In the genomic region with DNA sequence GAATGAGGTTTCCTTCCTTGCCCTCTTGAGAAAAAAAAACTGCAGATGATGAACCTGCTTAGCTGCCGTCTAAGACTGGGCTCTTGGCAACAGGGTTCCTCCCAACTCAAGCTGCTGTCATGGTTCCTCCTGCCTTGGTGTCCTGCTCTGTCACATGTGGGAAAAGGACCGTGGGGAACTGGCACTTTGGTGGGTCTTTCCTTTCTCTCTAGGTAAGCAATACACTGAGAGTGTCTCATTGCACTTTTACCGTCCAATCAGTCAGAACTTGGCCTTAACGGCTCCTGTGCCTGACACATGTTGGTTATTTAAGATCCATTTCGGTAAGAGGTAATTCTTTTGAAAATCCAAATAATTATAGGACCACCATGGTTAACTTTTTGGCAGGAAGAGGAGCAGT, we compare ENCODE assay signal across 20 cellular contexts.
DNase-seq lines count a peak whose midpoint lies in the region; ATAC-seq, FAIRE-seq and TF ChIP-seq lines count a peak whose summit lies in the region.
"Had no signal": no experiment of that assay in that cellular context is flagged by ENCODE, and none has a peak within 500 bp of the region (broad histone marks: within the 10 kb centered on the region; RNA-seq: fewer than 3 reads in every experiment).

No MANE protein-coding gene starts in this region.

- H3K79me2 ChIP-seq in H1 (ENCODE audit: control insufficient read depth in 1 of 2, insufficient read depth in 2 of 2, low read length in 2 of 2): no peaks in the 10 kb centered on the region

- H3K36me3 ChIP-seq in RWPE2 (ENCODE audit: low read depth) (no peaks in the 10 kb centered on the region), H1 (ENCODE audit: control insufficient read depth in 2 of 4, insufficient read depth in 4 of 4, low read length in 3 of 4) (no peaks in the 10 kb centered on the region), neuronal stem cell (replicated peaks in 1 of 2; ENCODE audit: control insufficient read depth in 2 of 2, insufficient read depth in 2 of 2, low read length in 2 of 2) (no peaks in the 10 kb centered on the region), left ventricle myocardium inferior (no peaks in the 10 kb centered on the region)
- H3K36me3 ChIP-seq: SJCRH30 had no signal

- peak; percentile 51 for DNase-seq in activated CD4-positive, alpha-beta T cell treated with anti-CD3 and anti-CD28 coated beads, Interleukin-2, amount 10 ng/mL, durations not matched to agents 24 days and 14 days
- no peak for DNase-seq in activated CD4-positive, alpha-beta T cell treated with anti-CD3 and anti-CD28 coated beads for 48 hours
- DNase-seq in RWPE2 (ENCODE audit: low spot score) (no peak), H1 (ENCODE audit: low read depth in 1 of 2, low spot score in 2 of 2) (no peak), neuronal stem cell (ENCODE audit: low spot score) (no peak), RKO (ENCODE audit: low spot score) (no peak), SIG-M5 treated with dmso at 0.1 percent for 504 hours (lab: John Stamatoyannopoulos, UW; ENCODE audit: unreplicated experiment) (no peak), left ventricle myocardium inferior (no peak)
- DNase-seq: DMS79 treated with DMSO at 0.1 percent for 48 hours, MV-4-11, NCI-H1417, NCI-H187, NCI-H2107, NCI-H2227 treated with DMSO at 0.1 percent for 48 hours, NCI-H524, RPMI8226, SJCRH30 had no signal

- no peaks in the 10 kb centered on the region for H3K23me2 ChIP-seq in H1 (ENCODE audit: low read depth, low read length)

- H3K27ac Mint-ChIP-seq in activated CD4-positive, alpha-beta T cell treated with anti-CD3 and anti-CD28 coated beads, Interleukin-2, amount 10 ng/mL, durations not matched to agents 24 days and 14 days: peak overlapping the region; percentile 70

- peaks cover 42% of the 10 kb centered on the region for H3K4me1 Mint-ChIP-seq in activated CD4-positive, alpha-beta T cell treated with anti-CD3 and anti-CD28 coated beads, Interleukin-2, amount 10 ng/mL, durations not matched to agents 24 days and 14 days

- no peak for TF ChIP-seq EP300 in H1 (IDR thresholded peaks at IDR 0.05; ENCODE audit: borderline replicate concordance in 1 of 2, low read depth in 2 of 2, low read length in 2 of 2)

- H3K4me1 ChIP-seq in RWPE2 (ENCODE audit: insufficient read depth, poor library complexity, severe bottlenecking) (peaks cover 39% of the 10 kb centered on the region), H1 (replicated peaks in 1 of 4; ENCODE audit: control insufficient read depth in 3 of 4, insufficient read depth in 4 of 4, low read length in 3 of 4) (peaks cover 0 to 6% (median 2%) of the 10 kb centered on the region in 4 experiments; a peak in 3 of 7 replicates), neuronal stem cell (ENCODE audit: control insufficient read depth in 2 of 2, insufficient read depth in 1 of 2, low read depth in 1 of 2, low read length in 2 of 2) (peaks cover 16 to 17% of the 10 kb centered on the region in 2 donors), left ventricle myocardium inferior (no peaks in the 10 kb centered on the region)

- H3K4me3 Mint-ChIP-seq in activated CD4-positive, alpha-beta T cell treated with anti-CD3 and anti-CD28 coated beads, Interleukin-2, amount 10 ng/mL, durations not matched to agents 24 days and 14 days: no peak overlapping the region
- H3K4me3 Mint-ChIP-seq: CD14-positive monocyte had no signal

- H3K4me3 ChIP-seq in RWPE2 (ENCODE audit: severe bottlenecking) (no peak overlapping the region), H1 (ENCODE audit: extremely low read depth in 1 of 4, insufficient read depth in 2 of 4, low read depth in 3 of 4, low read length in 4 of 4) (no peak overlapping the region), neuronal stem cell (ENCODE audit: low read length in 2 of 2) (no peak overlapping the region), left ventricle myocardium inferior (no peak overlapping the region)
- H3K4me3 ChIP-seq: K562, SJCRH30 had no signal

- no peaks in the 10 kb centered on the region for H3K27me3 ChIP-seq in RWPE2 (ENCODE audit: insufficient read depth, poor library complexity, severe bottlenecking)
- H3K27me3 ChIP-seq in H1 (replicated peaks in 1 of 4; ENCODE audit: control insufficient read depth in 3 of 4, extremely low read depth in 1 of 4, insufficient read depth in 3 of 4, low read length in 3 of 4): no peaks in the 10 kb centered on the region
- H3K27me3 ChIP-seq in neuronal stem cell (ENCODE audit: control insufficient read depth in 3 of 3, insufficient read depth in 3 of 3, low read depth in 1 of 3, low read length in 3 of 3): no peaks in the 10 kb centered on the region
- H3K27me3 ChIP-seq in left ventricle myocardium inferior (ENCODE audit: low read depth): no peaks in the 10 kb centered on the region
- H3K27me3 ChIP-seq: SJCRH30 had no signal

- no peak overlapping the region for H4K5ac ChIP-seq in H1 (ENCODE audit: insufficient read length, low read depth, low read length)

- H2AFZ ChIP-seq in H1 (ENCODE audit: low read length) (0 out of 2 replicates have a peak overlapping the region, but pooled peaks have one; percentile 18), neuronal stem cell (ENCODE audit: low read length) (peak overlapping the region; percentile 33)

- no peaks in the 10 kb centered on the region for H3K9me3 ChIP-seq in RWPE2 (ENCODE audit: severe bottlenecking)
- no peaks in the 10 kb centered on the region for H3K9me3 ChIP-seq in H1 (ENCODE audit: insufficient read depth in 2 of 2, low read depth in 1 of 2, low read length in 1 of 2)
- peaks cover 0 to 9% of the 10 kb centered on the region in 2 donors for H3K9me3 ChIP-seq in neuronal stem cell (replicated peaks in 1 of 2; ENCODE audit: control insufficient read depth in 2 of 2, insufficient read depth in 1 of 2, low read depth in 1 of 2, low read length in 2 of 2)
- no peaks in the 10 kb centered on the region for H3K9me3 ChIP-seq in left ventricle myocardium inferior (replicated peaks)
- H3K9me3 ChIP-seq: SJCRH30 had no signal

- H3K23ac ChIP-seq in H1 (ENCODE audit: insufficient read length) (no peak overlapping the region), neuronal stem cell (ENCODE audit: low read depth, low read length, poor library complexity) (no peak overlapping the region)

- intact Hi-C loops in activated CD4-positive, alpha-beta T cell treated with anti-CD3 and anti-CD28 coated beads, Interleukin-2, amount 10 ng/mL, durations not matched to agents 24 days and 14 days (cut with micrococcal nuclease): loop anchor here (2.0 to 5.0 kb wide), 3 partner anchors 53 to 764 kb away; a partner anchor contains a TSS
- intact Hi-C loops in left ventricle myocardium inferior (cut with micrococcal nuclease): no loop called here

- H2BK120ac ChIP-seq in H1 (replicated peaks; ENCODE audit: low read depth, low read length): no peak overlapping the region
- H2BK120ac ChIP-seq in neuronal stem cell (ENCODE audit: low read depth, low read length): no peak overlapping the region

- H4K91ac ChIP-seq in H1 (replicated peaks; ENCODE audit: insufficient read length, low read length): no peak overlapping the region
- H4K91ac ChIP-seq in neuronal stem cell (ENCODE audit: low read depth, low read length, poor library complexity): no peak overlapping the region

- no peaks in the 10 kb centered on the region for H4K20me1 ChIP-seq in H1 (replicated peaks in 1 of 2; ENCODE audit: control insufficient read depth in 1 of 2, insufficient read depth in 2 of 2, low read length in 2 of 2)

- H3K56ac ChIP-seq in H1 (replicated peaks; ENCODE audit: insufficient read length, low read depth, low read length): no peak overlapping the region

- no peak for ATAC-seq in RWPE2 (ENCODE audit: low read depth)
- ATAC-seq: K562 had no signal

- H4K8ac ChIP-seq in H1 (ENCODE audit: extremely low read depth, insufficient read depth, low read length) (no peak overlapping the region), neuronal stem cell (ENCODE audit: low read depth, low read length) (no peak overlapping the region)

- no peak overlapping the region for H2BK20ac ChIP-seq in H1 (ENCODE audit: low read length)

- H2BK5ac ChIP-seq in H1 (ENCODE audit: low read depth, low read length) (no peak overlapping the region), neuronal stem cell (ENCODE audit: low read length) (no peak overlapping the region)

- CTCF ChIA-PET in H1 (lab: Charles Lee; ENCODE audit: partially characterized antibody): interaction anchor here (1.8 kb wide), 1 partner anchor 176 kb away, joined by 3 read pairs; no protein-coding TSS in a partner anchor

- no peak for TF ChIP-seq RAD21 in H1 (IDR thresholded peaks at IDR 0.05 in 1 of 2, conservative IDR thresholded peaks at IDR 0.05 in 1 of 2; ENCODE audit: low read depth in 2 of 2, low read length in 2 of 2)

- no peak overlapping the region for H3K18ac ChIP-seq in H1 (ENCODE audit: extremely low read depth, low read length)
- no peak overlapping the region for H3K18ac ChIP-seq in neuronal stem cell (ENCODE audit: low read length)

- POLR2A ChIA-PET in H1 (lab: Charles Lee; ENCODE audit: partially characterized antibody): no interaction called here

- H2AK5ac ChIP-seq in H1 (ENCODE audit: low read depth, low read length) (no peak overlapping the region), neuronal stem cell (ENCODE audit: low read depth, low read length) (no peak overlapping the region)

- no peak for TF ChIP-seq CTCF in RWPE2 (IDR thresholded peaks at IDR 0.05; ENCODE audit: poor library complexity, severe bottlenecking)
- TF ChIP-seq CTCF in H1 (IDR thresholded peaks at IDR 0.05; ENCODE audit: control extremely low read depth in 1 of 3, insufficient read depth in 1 of 3, low read depth in 1 of 3, low read length in 3 of 3): no peak
- TF ChIP-seq CTCF in left ventricle myocardium inferior (IDR thresholded peaks at IDR 0.05; ENCODE audit: borderline replicate concordance): no peak

- H3K27me3 Mint-ChIP-seq in activated CD4-positive, alpha-beta T cell treated with anti-CD3 and anti-CD28 coated beads, Interleukin-2, amount 10 ng/mL, durations not matched to agents 24 days and 14 days: peaks cover 46% of the 10 kb centered on the region

- H3K4me2 ChIP-seq in H1 (ENCODE audit: insufficient read depth in 1 of 2, low read depth in 2 of 2, low read length in 2 of 2): no peak overlapping the region
- no peak overlapping the region for H3K4me2 ChIP-seq in neuronal stem cell (ENCODE audit: insufficient read depth, low read length, poor library complexity, severe bottlenecking)

- 88% methylated on average over 5 of the region's 5 CpGs; no CpG with 5 or more reads in 1 of the 2 experiments for WGBS in H1 (ENCODE audit: extremely low coverage in 1 of 2, insufficient coverage in 1 of 2, insufficient read length in 1 of 2, insufficient replicate concordance in 2 of 2, low coverage in 1 of 2, low lambda C conversion rate in 2 of 2, missing lambda C conversion rate in 1 of 2), 2 experiments
- no CpG with 5 or more reads among the region's 5 CpGs for WGBS in neuronal stem cell (ENCODE audit: extremely low coverage in 2 of 2, insufficient read length in 2 of 2, insufficient replicate concordance in 1 of 2), 2 donors

- H3K27ac ChIP-seq in RWPE2 (ENCODE audit: poor library complexity, severe bottlenecking): peak overlapping the region; percentile 85
- no peak overlapping the region for H3K27ac ChIP-seq in H1 (ENCODE audit: low read depth, low read length)
- H3K27ac ChIP-seq in neuronal stem cell (replicated peaks; ENCODE audit: low read length): no peak overlapping the region
- H3K27ac ChIP-seq in left ventricle myocardium inferior (replicated peaks): no peak overlapping the region
- H3K27ac ChIP-seq: 22Rv1, SJCRH30 had no signal

- no peak overlapping the region for H2BK15ac ChIP-seq in H1 (ENCODE audit: low read length)
- no peak overlapping the region for H2BK15ac ChIP-seq in neuronal stem cell (ENCODE audit: low read length)

- H3K79me1 ChIP-seq in H1 (ENCODE audit: low read depth, low read length) (no peaks in the 10 kb centered on the region), neuronal stem cell (ENCODE audit: low read depth, low read length) (no peaks in the 10 kb centered on the region)

- H3K9me3 Mint-ChIP-seq in activated CD4-positive, alpha-beta T cell treated with anti-CD3 and anti-CD28 coated beads, Interleukin-2, amount 10 ng/mL, durations not matched to agents 24 days and 14 days: peaks cover 4% of the 10 kb centered on the region

- no peak for FAIRE-seq in H1 (lab: Jason Lieb, UNC)
- FAIRE-seq: K562 had no signal

- H2BK12ac ChIP-seq in H1 (ENCODE audit: low read depth, low read length): no peak overlapping the region
- no peak overlapping the region for H2BK12ac ChIP-seq in neuronal stem cell (ENCODE audit: low read length)

- H3K14ac ChIP-seq in H1 (ENCODE audit: insufficient read length): no peak overlapping the region
- no peak overlapping the region for H3K14ac ChIP-seq in neuronal stem cell (ENCODE audit: low read length)

- no peak overlapping the region for H3K4ac ChIP-seq in H1 (replicated peaks; ENCODE audit: insufficient read length, low read depth, low read length)
- no peak overlapping the region for H3K4ac ChIP-seq in neuronal stem cell (ENCODE audit: low read length)

- no peak for TF ChIP-seq POLR2A in H1 (IDR thresholded peaks at IDR 0.05; ENCODE audit: control extremely low read depth in 1 of 2, low read depth in 2 of 2, low read length in 2 of 2)

- H3K36me3 Mint-ChIP-seq in activated CD4-positive, alpha-beta T cell treated with anti-CD3 and anti-CD28 coated beads, Interleukin-2, amount 10 ng/mL, durations not matched to agents 24 days and 14 days (ENCODE audit: low read depth): peaks cover 2% of the 10 kb centered on the region
- H3K36me3 Mint-ChIP-seq: CD14-positive monocyte had no signal

- H3K9ac ChIP-seq in H1 (replicated peaks in 1 of 4; ENCODE audit: extremely low read depth in 1 of 4, low read depth in 3 of 4, low read length in 3 of 4): no peak overlapping the region
- H3K9ac ChIP-seq in neuronal stem cell (ENCODE audit: low read depth, low read length, poor library complexity): no peak overlapping the region
